Comparison of ENCODE assay signal across 12 cellular contexts in the genomic region with DNA sequence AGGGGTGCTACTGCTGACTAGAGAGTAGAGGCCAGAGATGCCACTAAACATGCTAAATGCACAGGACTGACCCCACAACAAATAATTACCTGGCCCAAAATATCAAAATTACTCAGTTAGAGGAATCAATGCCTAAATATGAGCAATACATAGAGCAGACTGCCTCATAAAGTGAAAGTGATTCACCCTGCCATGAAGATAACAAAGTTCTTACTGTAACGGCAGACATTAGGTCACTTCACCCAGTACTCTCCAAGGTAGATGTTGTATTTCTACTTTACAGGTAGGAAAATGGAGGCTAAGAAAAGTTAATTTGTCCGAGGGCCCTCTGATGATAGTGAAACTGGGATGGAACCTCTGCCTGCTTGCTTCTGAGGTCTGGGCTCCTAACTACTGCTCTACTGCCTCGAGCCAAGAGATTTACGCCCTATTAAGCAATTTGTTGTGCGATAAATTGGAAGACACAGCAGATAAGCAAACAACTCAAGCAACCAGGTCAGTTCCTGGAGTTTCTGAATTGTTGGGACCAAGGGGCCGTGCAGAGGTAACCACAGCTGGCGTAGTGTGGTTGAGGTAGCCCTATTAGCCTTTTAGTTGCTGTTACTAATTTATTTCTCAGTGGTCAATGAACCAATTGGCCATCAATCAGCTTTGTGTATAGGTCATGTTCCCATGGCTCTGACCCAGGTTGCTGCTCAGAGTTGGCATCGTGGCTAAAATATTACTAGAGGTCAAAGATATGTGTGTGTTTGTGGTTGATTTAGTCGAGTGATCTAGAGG. TPM values are rescaled to one million over a fixed set of nuclear protein-coding genes. Genes with fewer than 3 reads are reported as not detected.
DNase-seq lines count a peak whose midpoint lies in the region; ATAC-seq, FAIRE-seq and TF ChIP-seq lines count a peak whose summit lies in the region.
"Had no signal": no experiment of that assay in that cellular context is flagged by ENCODE, and none has a peak within 500 bp of the region (broad histone marks: within the 10 kb centered on the region; RNA-seq: fewer than 3 reads in every experiment).

No MANE protein-coding gene starts in this region.

- H3K4me3 ChIP-seq in HepG2 (replicated peaks in 1 of 3; ENCODE audit: insufficient read depth in 1 of 3, low read depth in 2 of 3, low read length in 3 of 3): no peak overlapping the region
- H3K4me3 ChIP-seq: lung, tibial nerve had no signal

- POLR2A ChIA-PET in HepG2 (lab: Yijun Ruan, JAX): no interaction called here

- H3K36me3 Mint-ChIP-seq in T-helper 2 cell treated with Interferon-gamma antibody and Interleukin-4, amounts not matched to agents 5 μg/mL and 100 μg/mL, for 36 hours (ENCODE audit: low read depth): peaks cover 8% of the 10 kb centered on the region

- no TSS peak for BruUV-seq in HepG2 (replicated peaks; lab: Mats Ljungman, UMichigan)

- H3K79me2 ChIP-seq in HepG2 (ENCODE audit: insufficient read depth, low read length): no peaks in the 10 kb centered on the region

- ATAC-seq in GM18517 (IDR thresholded peaks at IDR 0.05; ENCODE audit: unreplicated experiment) (peak; percentile 54), HG02610 (IDR thresholded peaks at IDR 0.05; ENCODE audit: unreplicated experiment) (peak; percentile 87), HepG2 (no peak)

- DNase-seq in T-helper 2 cell treated with Interferon-gamma antibody and Interleukin-4, amounts not matched to agents 5 μg/mL and 100 μg/mL, for 36 hours (ENCODE audit: low spot score): peak; percentile 22
- DNase-seq in HepG2 (ENCODE audit: low spot score) (no peak), dermis blood vessel endothelial cell (no peak), NCI-H1694 (lab: John Stamatoyannopoulos, UW) (no peak), SW 1271 (lab: John Stamatoyannopoulos, UW) (no peak)
- no peak for DNase-seq in stimulated activated CD4-positive, alpha-beta T cell treated with anti-CD3 and anti-CD28 coated beads, Interleukin-12 subunit alpha, Interleukin-12 subunit beta, amount 100 ng/mL, for 4 hours
- DNase-seq: DND-41 had no signal

- H3K4me1 Mint-ChIP-seq in T-helper 2 cell treated with Interferon-gamma antibody and Interleukin-4, amounts not matched to agents 5 μg/mL and 100 μg/mL, for 36 hours (ENCODE audit: low read depth): peaks cover 34% of the 10 kb centered on the region

- H4K20me1 ChIP-seq in HepG2 (ENCODE audit: insufficient read depth, low read length): no peaks in the 10 kb centered on the region

- peaks cover 1 to 12% of the 10 kb centered on the region in 2 experiments; a peak in 2 of 5 replicates for H3K27me3 ChIP-seq in HepG2 (ENCODE audit: control insufficient read depth in 1 of 2, insufficient read depth in 2 of 2, low read length in 2 of 2)
- H3K27me3 ChIP-seq: tibial nerve had no signal

- TF ChIP-seq POLR2A in HepG2 (IDR thresholded peaks at IDR 0.05; ENCODE audit: insufficient read depth in 1 of 2, low read depth in 2 of 2, low read length in 2 of 2): no peak

- H3K27ac ChIP-seq in HepG2 (ENCODE audit: extremely low read length, insufficient read depth, low read length): no peak overlapping the region
- H3K27ac ChIP-seq: tibial nerve had no signal

- peak overlapping the region; percentile 47 for H3K4me3 Mint-ChIP-seq in T-helper 2 cell treated with Interferon-gamma antibody and Interleukin-4, amounts not matched to agents 5 μg/mL and 100 μg/mL, for 36 hours

- TF ChIP-seq CTCF in HepG2 (CRISPR knock-in tag; IDR thresholded peaks at IDR 0.05): no peak

- H3K9me3 Mint-ChIP-seq in T-helper 2 cell treated with Interferon-gamma antibody and Interleukin-4, amounts not matched to agents 5 μg/mL and 100 μg/mL, for 36 hours: peaks cover 15% of the 10 kb centered on the region

- H3K27ac Mint-ChIP-seq in T-helper 2 cell treated with Interferon-gamma antibody and Interleukin-4, amounts not matched to agents 5 μg/mL and 100 μg/mL, for 36 hours: peak overlapping the region; percentile 56

- no peak for TF ChIP-seq EP300 in HepG2 (IDR thresholded peaks at IDR 0.05; ENCODE audit: low read depth in 2 of 2, low read length in 2 of 2)
- no peak for TF ChIP-seq EP300 in HepG2 (CRISPR knock-in tag; IDR thresholded peaks at IDR 0.05; ENCODE audit: borderline replicate concordance)

- no peaks in the 10 kb centered on the region; the same call in 1 of the 2 replicates for H3K4me1 ChIP-seq in HepG2 (ENCODE audit: insufficient read depth, low read length)
- H3K4me1 ChIP-seq: tibial nerve had no signal

- H3K9me3 ChIP-seq in HepG2 (ENCODE audit: low read length): no peaks in the 10 kb centered on the region
- H3K9me3 ChIP-seq: tibial nerve had no signal

- no peaks in the 10 kb centered on the region for H3K36me3 ChIP-seq in HepG2 (replicated peaks in 1 of 2; ENCODE audit: control insufficient read depth in 1 of 2, insufficient read depth in 2 of 2, low read length in 2 of 2)
- H3K36me3 ChIP-seq: tibial nerve had no signal

- intact Hi-C loops in HepG2 (cut with micrococcal nuclease; ENCODE audit: unreplicated experiment): no loop called here

- no peak overlapping the region for H3K9ac ChIP-seq in HepG2 (ENCODE audit: insufficient read depth, low read depth, low read length)

- TF ChIP-seq RAD21 in HepG2 (CRISPR knock-in tag; IDR thresholded peaks at IDR 0.05): no peak

- H3K4me2 ChIP-seq in HepG2 (ENCODE audit: low read depth, low read length): peak overlapping the region; percentile 12; the same call in 1 of the 2 replicates

- CTCF ChIA-PET in HepG2 (lab: Yijun Ruan, JAX; ENCODE audit: low intra/inter-chr PET ratio, low total read pairs): no interaction called here

- 6% methylated on average over 9 of the region's 9 CpGs for WGBS in HepG2 (ENCODE audit: low lambda C conversion rate)

- no peak overlapping the region for H2AFZ ChIP-seq in HepG2 (ENCODE audit: low read length)

- in situ Hi-C loops in HepG2 (cut with HindIII; ENCODE audit: extremely low pct_ligation_motif_present, low pct_unique_long_range_greater_than_20kb): no loop called here

- FAIRE-seq in HepG2 (lab: Jason Lieb, UNC): no peak
- FAIRE-seq: colon had no signal

- no peaks in the 10 kb centered on the region for H3K27me3 Mint-ChIP-seq in T-helper 2 cell treated with Interferon-gamma antibody and Interleukin-4, amounts not matched to agents 5 μg/mL and 100 μg/mL, for 36 hours (ENCODE audit: low read depth)

TF ChIP-seq in HepG2, 621 proteins besides CTCF, POLR2A, EP300 and RAD21 (continues in another document):
- no peak for TF ChIP-seq EED (CRISPR knock-in tag; IDR thresholded peaks at IDR 0.05)
- TF ChIP-seq ASH2L (IDR thresholded peaks at IDR 0.05; ENCODE audit: insufficient read length, low read depth, low read length): no peak

RNA-seq across cellular contexts. Expression of gene DHRS9, which starts 4.8 kb away (rescaled TPM):
- not detected in 2 replicates for total RNA-seq in HepG2 (2016; rRNA removed; fragmentation: Illumina TruSeq; extraction: Trizol)
- not detected in 2 replicates for total RNA-seq in HepG2 (2016; cell fraction: cytosol; rRNA removed; fragmentation: Illumina TruSeq; extraction: Trizol; ENCODE audit: low read depth)
- total RNA-seq in HepG2 (2016; cell fraction: insoluble cytoplasmic fraction; rRNA removed; fragmentation: Illumina TruSeq; extraction: Trizol): not detected in 2 replicates
- not detected in 2 replicates for total RNA-seq in HepG2 (2016; cell fraction: membrane; rRNA removed; fragmentation: Illumina TruSeq; extraction: Trizol)
- not detected in 2 replicates for total RNA-seq in HepG2 (2016; cell fraction: nucleus; rRNA removed; fragmentation: Illumina TruSeq; extraction: Trizol)
- polyA plus RNA-seq in HepG2 (2011; rRNA removed): not detected in 2 replicates
- not detected in 2 replicates for polyA plus RNA-seq in HepG2 (2011; cell fraction: cytosol; rRNA removed)
- polyA plus RNA-seq in HepG2 (2011; cell fraction: nucleus; rRNA removed): not detected in 2 replicates
- not detected in 2 replicates for polyA plus RNA-seq in HepG2 (2012)
- polyA plus RNA-seq in HepG2 (2016; cell fraction: cytosol; fragmentation: Illumina TruSeq; extraction: Trizol; ENCODE audit: low read depth): not detected in 2 replicates
- polyA plus RNA-seq in HepG2 (2016; cell fraction: insoluble cytoplasmic fraction; fragmentation: Illumina TruSeq; extraction: Trizol; ENCODE audit: low read depth): not detected in 2 replicates
- polyA plus RNA-seq in HepG2 (2016; cell fraction: membrane; fragmentation: Illumina TruSeq; extraction: Trizol; ENCODE audit: low read depth): not detected in 2 replicates
- polyA plus RNA-seq in HepG2 (2016; cell fraction: nucleus; fragmentation: Illumina TruSeq; extraction: Trizol; ENCODE audit: insufficient read depth, low read depth): not detected in 2 replicates
- 0.14 TPM in 1 of 2 replicates, not detected in the other for polyA minus RNA-seq in HepG2 (2011; rRNA and poly(A)+ RNA removed; ENCODE audit: low replicate concordance)
- not detected in 2 replicates for polyA minus RNA-seq in HepG2 (2011; cell fraction: cytosol; rRNA and poly(A)+ RNA removed)
- polyA minus RNA-seq in HepG2 (2011; cell fraction: nucleus; rRNA and poly(A)+ RNA removed): not detected in 2 replicates
- total RNA-seq in dermis blood vessel endothelial cell: 0.19 TPM in 1 of 2 replicates, not detected in the other

RNA-seq across cellular contexts. Expression of gene ABCB11, which starts 43.0 kb away (rescaled TPM):
- total RNA-seq in HepG2 (2016; rRNA removed; fragmentation: Illumina TruSeq; extraction: Trizol) (not detected in 2 replicates), dermis blood vessel endothelial cell (under 0.01 and 0.09 TPM in 2 replicates)
- total RNA-seq in HepG2 (2016; cell fraction: cytosol; rRNA removed; fragmentation: Illumina TruSeq; extraction: Trizol; ENCODE audit: low read depth): not detected in 2 replicates
- not detected in 2 replicates for total RNA-seq in HepG2 (2016; cell fraction: insoluble cytoplasmic fraction; rRNA removed; fragmentation: Illumina TruSeq; extraction: Trizol)
- not detected in 2 replicates for total RNA-seq in HepG2 (2016; cell fraction: membrane; rRNA removed; fragmentation: Illumina TruSeq; extraction: Trizol)
- not detected in 2 replicates for total RNA-seq in HepG2 (2016; cell fraction: nucleus; rRNA removed; fragmentation: Illumina TruSeq; extraction: Trizol)
- polyA plus RNA-seq in HepG2 (2011; rRNA removed): not detected in 2 replicates
- polyA plus RNA-seq in HepG2 (2011; cell fraction: cytosol; rRNA removed): not detected in 2 replicates
- not detected in 2 replicates for polyA plus RNA-seq in HepG2 (2011; cell fraction: nucleus; rRNA removed)
- not detected in 2 replicates for polyA plus RNA-seq in HepG2 (2012)
- polyA plus RNA-seq in HepG2 (2016; cell fraction: cytosol; fragmentation: Illumina TruSeq; extraction: Trizol; ENCODE audit: low read depth): not detected in 2 replicates
- polyA plus RNA-seq in HepG2 (2016; cell fraction: insoluble cytoplasmic fraction; fragmentation: Illumina TruSeq; extraction: Trizol; ENCODE audit: low read depth): not detected in 2 replicates
- not detected in 2 replicates for polyA plus RNA-seq in HepG2 (2016; cell fraction: membrane; fragmentation: Illumina TruSeq; extraction: Trizol; ENCODE audit: low read depth)
- not detected in 2 replicates for polyA plus RNA-seq in HepG2 (2016; cell fraction: nucleus; fragmentation: Illumina TruSeq; extraction: Trizol; ENCODE audit: insufficient read depth, low read depth)
- polyA minus RNA-seq in HepG2 (2011; rRNA and poly(A)+ RNA removed; ENCODE audit: low replicate concordance): 0.09 TPM in 1 of 2 replicates, not detected in the other
- polyA minus RNA-seq in HepG2 (2011; cell fraction: cytosol; rRNA and poly(A)+ RNA removed): not detected in 2 replicates
- not detected in 2 replicates for polyA minus RNA-seq in HepG2 (2011; cell fraction: nucleus; rRNA and poly(A)+ RNA removed)
